ENCODE assay signal across 17 cellular contexts in genomic region chr17:77523562-77523961, GRCh38.
"Had no signal": no experiment of that assay in that cellular context is flagged by ENCODE, and none has a peak within 500 bp of the region (broad histone marks: within the 10 kb centered on the region; RNA-seq: fewer than 3 reads in every experiment).

No MANE protein-coding gene starts in this region.

- H3K9me3 ChIP-seq: esophagus squamous epithelium, ovary, sigmoid colon, thoracic aorta, transverse colon had no signal

- FAIRE-seq: colon had no signal

- ATAC-seq: left colon, natural killer cell had no signal

- H3K36me3 ChIP-seq: esophagus squamous epithelium, ovary, sigmoid colon, stomach, thoracic aorta, transverse colon had no signal

- H3K27ac ChIP-seq: esophagus squamous epithelium, ovary, sigmoid colon, skin epidermis, stomach, thoracic aorta, transverse colon had no signal

- DNase-seq: dermis blood vessel endothelial cell; esophagus squamous epithelium; foreskin fibroblast; hippocampal formation; left colon; mammary epithelial cell; natural killer cell; ovary; stimulated activated CD4-positive, alpha-beta T cell treated with anti-CD3 and anti-CD28 coated beads, Interleukin-12 subunit alpha, Interleukin-12 subunit beta, amount 100 ng/mL, for 4 hours; stimulated activated naive CD4-positive, alpha-beta T cell; stomach; substantia nigra; transverse colon had no signal

- H3K4me3 ChIP-seq: esophagus squamous epithelium, ovary, sigmoid colon, skin epidermis, stomach, thoracic aorta, transverse colon had no signal

- H3K27me3 ChIP-seq: ovary had no signal
